ENCODE assay signal across 23 cellular contexts in genomic region chr18:41128126-41128525, GRCh38.
DNase-seq lines count a peak whose midpoint lies in the region; ATAC-seq, FAIRE-seq and TF ChIP-seq lines count a peak whose summit lies in the region.
"Had no signal": no experiment of that assay in that cellular context is flagged by ENCODE, and none has a peak within 500 bp of the region (broad histone marks: within the 10 kb centered on the region; RNA-seq: fewer than 3 reads in every experiment).

No MANE protein-coding gene starts in this region.

- no peak for FAIRE-seq in bronchial epithelial cell (lab: Jason Lieb, UNC)

- H3K36me3 ChIP-seq in RWPE2 (ENCODE audit: low read depth) (no peaks in the 10 kb centered on the region), bronchial epithelial cell (ENCODE audit: control insufficient read depth, insufficient read depth, low read length) (no peaks in the 10 kb centered on the region), psoas muscle (ENCODE audit: insufficient read depth in 1 of 2, low read depth in 1 of 2) (no peaks in the 10 kb centered on the region), left ventricle myocardium inferior (no peaks in the 10 kb centered on the region)

- intact Hi-C loops in psoas muscle (cut with DNase I) (no loop called here), left ventricle myocardium inferior (cut with micrococcal nuclease) (loop anchor here (10.0 kb wide), 1 partner anchor 53 kb away; no protein-coding TSS in a partner anchor)

- H3K4me3 ChIP-seq in RWPE2 (ENCODE audit: severe bottlenecking) (no peak overlapping the region), bronchial epithelial cell (ENCODE audit: low read depth, low read length) (no peak overlapping the region), psoas muscle (no peak overlapping the region), left ventricle myocardium inferior (no peak overlapping the region)

- peaks cover 28% of the 10 kb centered on the region for H3K4me1 ChIP-seq in RWPE2 (ENCODE audit: insufficient read depth, poor library complexity, severe bottlenecking)
- peaks cover 30% of the 10 kb centered on the region for H3K4me1 ChIP-seq in foreskin keratinocyte
- H3K4me1 ChIP-seq in psoas muscle, result no peaks in the 10 kb centered on the region
- H3K4me1 ChIP-seq in left ventricle myocardium inferior, result no peaks in the 10 kb centered on the region

- DNase-seq in ELR (ENCODE audit: low read depth), result peak; percentile 37
- DNase-seq in RWPE2 (ENCODE audit: low spot score), result no peak
- DNase-seq in bronchial epithelial cell (ENCODE audit: low read depth), result peak; percentile 59
- DNase-seq in foreskin keratinocyte, result no peak
- no peak for DNase-seq in psoas muscle
- no peak for DNase-seq in left ventricle myocardium inferior
- DNase-seq: 8988T; ACHN; CD4-positive, CD25-positive, alpha-beta regulatory T cell; DMS153; DND-41; Kasumi-1; MV-4-11; NCI-H1105; NCI-H2029; NCI-H446 treated with DMSO at 0.1 percent for 48 hours; NCI-H526; RPMI8226; SHP77 had no signal

- H3K27me3 ChIP-seq in RWPE2 (ENCODE audit: insufficient read depth, poor library complexity, severe bottlenecking), result no peaks in the 10 kb centered on the region
- H3K27me3 ChIP-seq in bronchial epithelial cell (ENCODE audit: control insufficient read depth, insufficient read depth, low read length), result no peaks in the 10 kb centered on the region
- no peaks in the 10 kb centered on the region for H3K27me3 ChIP-seq in foreskin keratinocyte
- H3K27me3 ChIP-seq in psoas muscle (ENCODE audit: insufficient read depth in 3 of 3, low read length in 2 of 3), result no peaks in the 10 kb centered on the region
- H3K27me3 ChIP-seq in left ventricle myocardium inferior (ENCODE audit: low read depth), result no peaks in the 10 kb centered on the region

- no peak for TF ChIP-seq CTCF in RWPE2 (IDR thresholded peaks at IDR 0.05; ENCODE audit: poor library complexity, severe bottlenecking)
- TF ChIP-seq CTCF in bronchial epithelial cell (IDR thresholded peaks at IDR 0.05; ENCODE audit: insufficient read depth, low read length, severe bottlenecking), result no peak
- TF ChIP-seq CTCF in foreskin keratinocyte (conservative IDR thresholded peaks at IDR 0.05), result no peak
- TF ChIP-seq CTCF in psoas muscle (IDR thresholded peaks at IDR 0.05), result no peak
- no peak for TF ChIP-seq CTCF in left ventricle myocardium inferior (IDR thresholded peaks at IDR 0.05; ENCODE audit: borderline replicate concordance)

- no peaks in the 10 kb centered on the region for H3K9me3 ChIP-seq in RWPE2 (ENCODE audit: severe bottlenecking)
- no peaks in the 10 kb centered on the region for H3K9me3 ChIP-seq in psoas muscle
- peaks cover 10% of the 10 kb centered on the region for H3K9me3 ChIP-seq in left ventricle myocardium inferior (replicated peaks)

- ATAC-seq in RWPE2 (ENCODE audit: low read depth) (peak; percentile 46), foreskin keratinocyte (peak; percentile 28), HG02759 (IDR thresholded peaks at IDR 0.05; ENCODE audit: unreplicated experiment) (no peak), psoas muscle (no peak), HG03159 (IDR thresholded peaks at IDR 0.05; ENCODE audit: unreplicated experiment) (no peak)
- ATAC-seq: HCT116 had no signal

- peak overlapping the region; percentile 89 for H3K27ac ChIP-seq in RWPE2 (ENCODE audit: poor library complexity, severe bottlenecking)
- H3K27ac ChIP-seq in foreskin keratinocyte, result no peak overlapping the region
- H3K27ac ChIP-seq in psoas muscle, result no peak overlapping the region
- no peak overlapping the region for H3K27ac ChIP-seq in left ventricle myocardium inferior (replicated peaks)
- H3K27ac ChIP-seq: HL-60 had no signal

Comparison
In these comparisons a context has a peak if more than half of its experiments do, and no peak if none do; other contexts are left out.
1. DNase-seq: peak in ELR (single experiment) and bronchial epithelial cell (single experiment); none in RWPE2 (single experiment), foreskin keratinocyte (0 of 2), psoas muscle (0 of 2) and left ventricle myocardium inferior (single experiment).
2. ATAC-seq: peak in RWPE2 (single experiment) and foreskin keratinocyte (single experiment); none in HG02759 (single experiment), psoas muscle (0 of 4) and HG03159 (single experiment).